12 cellular contexts compared by ENCODE assay signal in genomic region chr5:72013741-72014703, GRCh38.
DNase-seq lines count a peak whose midpoint lies in the region; ATAC-seq lines count a peak whose summit lies in the region.
"Had no signal": no experiment of that assay in that cellular context is flagged by ENCODE, and none has a peak within 500 bp of the region (broad histone marks: within the 10 kb centered on the region; RNA-seq: fewer than 3 reads in every experiment).

No MANE protein-coding gene starts in this region.

- H3K27me3 Mint-ChIP-seq in activated T-cell treated with anti-CD3 and anti-CD28 coated beads, Interleukin-2, amount 50 U/mL, for 24 hours, result peaks cover 35% of the 10 kb centered on the region

- no peak for ATAC-seq in HG03139 (IDR thresholded peaks at IDR 0.05; ENCODE audit: unreplicated experiment)
- ATAC-seq: Panc1; stimulated activated memory B cell treated with anti-CD40 and anti-IgM and Interleukin-4, amounts not matched to agents 10 μg/mL and 1 μg/mL and 100 μg/mL, for 72 hours had no signal

- no peaks in the 10 kb centered on the region for H3K36me3 Mint-ChIP-seq in activated T-cell treated with anti-CD3 and anti-CD28 coated beads, Interleukin-2, amount 50 U/mL, for 24 hours (ENCODE audit: low read depth)
- H3K36me3 Mint-ChIP-seq: stimulated activated memory B cell treated with anti-CD40 and anti-IgM and Interleukin-4, amounts not matched to agents 10 μg/mL and 1 μg/mL and 100 μg/mL, for 72 hours had no signal

- DNase-seq in NCI-H2081 (lab: John Stamatoyannopoulos, UW), result peak; percentile 14 to 45
- no peak for DNase-seq in NCI-H2081 treated with DMSO at 0.1 percent for 48 hours (lab: John Stamatoyannopoulos, UW)
- DNase-seq in amniotic epithelial cell (ENCODE audit: low read depth), result peak; percentile 57
- DNase-seq in globus pallidus (ENCODE audit: low spot score), result peak; percentile 38
- peak in 22 of 49 donors; percentile 2 to 60 (median 20) for DNase-seq in substantia nigra (lab: John Stamatoyannopoulos, UW)
- DNase-seq in activated T-cell treated with anti-CD3 and anti-CD28 coated beads, Interleukin-2, amount 50 U/mL, for 24 hours, result no peak
- DNase-seq in epidermal melanocyte (ENCODE audit: insufficient read length, low spot score), result no peak
- DNase-seq: activated B cell treated with CpG ODN at 0.5 μM for 24 hours, spleen had no signal

- no peak overlapping the region for H3K27ac Mint-ChIP-seq in activated T-cell treated with anti-CD3 and anti-CD28 coated beads, Interleukin-2, amount 50 U/mL, for 24 hours
- H3K27ac Mint-ChIP-seq: activated B cell treated with CpG ODN at 0.5 μM for 24 hours; stimulated activated memory B cell treated with anti-CD40 and anti-IgM and Interleukin-4, amounts not matched to agents 10 μg/mL and 1 μg/mL and 100 μg/mL, for 72 hours had no signal

- peak overlapping the region; percentile 56 for H3K27ac ChIP-seq in substantia nigra (ENCODE audit: low read depth, low read length, poor library complexity, severe bottlenecking)
- H3K27ac ChIP-seq: spleen had no signal

- no peak overlapping the region for H3K4me3 Mint-ChIP-seq in activated T-cell treated with anti-CD3 and anti-CD28 coated beads, Interleukin-2, amount 50 U/mL, for 24 hours
- H3K4me3 Mint-ChIP-seq: activated B cell treated with CpG ODN at 0.5 μM for 24 hours; stimulated activated memory B cell treated with anti-CD40 and anti-IgM and Interleukin-4, amounts not matched to agents 10 μg/mL and 1 μg/mL and 100 μg/mL, for 72 hours had no signal

- H3K9me3 Mint-ChIP-seq in activated T-cell treated with anti-CD3 and anti-CD28 coated beads, Interleukin-2, amount 50 U/mL, for 24 hours, result no peaks in the 10 kb centered on the region
- H3K9me3 Mint-ChIP-seq: stimulated activated memory B cell treated with anti-CD40 and anti-IgM and Interleukin-4, amounts not matched to agents 10 μg/mL and 1 μg/mL and 100 μg/mL, for 72 hours had no signal

- H3K4me1 Mint-ChIP-seq in activated T-cell treated with anti-CD3 and anti-CD28 coated beads, Interleukin-2, amount 50 U/mL, for 24 hours (ENCODE audit: low read depth), result peaks cover 2% of the 10 kb centered on the region
- H3K4me1 Mint-ChIP-seq: activated B cell treated with CpG ODN at 0.5 μM for 24 hours; stimulated activated memory B cell treated with anti-CD40 and anti-IgM and Interleukin-4, amounts not matched to agents 10 μg/mL and 1 μg/mL and 100 μg/mL, for 72 hours had no signal

Comparison
In these comparisons a context has a peak if more than half of its experiments do, and no peak if none do; other contexts are left out.
1. DNase-seq: peak in NCI-H2081 (2 of 2), amniotic epithelial cell (single experiment) and globus pallidus (single experiment); none in NCI-H2081 treated with DMSO at 0.1 percent for 48 hours (single experiment), activated T-cell treated with anti-CD3 and anti-CD28 coated beads, Interleukin-2, amount 50 U/mL, for 24 hours (single experiment) and epidermal melanocyte (single experiment).